In genomic region chr17:44384281-44384822, GRCh38 we compare ENCODE assay signal across 8 cellular contexts. TPM values are rescaled to one million over a fixed set of nuclear protein-coding genes. Genes with fewer than 3 reads are reported as not detected.
DNase-seq lines count a peak whose midpoint lies in the region; ATAC-seq, FAIRE-seq and TF ChIP-seq lines count a peak whose summit lies in the region.

No MANE protein-coding gene starts in this region.

- peak overlapping the region in 2 of 5 experiments; percentile 12 to 65 for H3K27ac Mint-ChIP-seq in brain

- no peak overlapping the region for H3K27ac ChIP-seq in heart left ventricle
- no peak overlapping the region for H3K27ac ChIP-seq in mesendoderm (ENCODE audit: low read depth, low read length)

- H3K23ac ChIP-seq in mesendoderm (ENCODE audit: low read length) = no peak overlapping the region

- H2BK5ac ChIP-seq in mesendoderm (ENCODE audit: low read length) = no peak overlapping the region

- H3K79me1 ChIP-seq in mesendoderm (ENCODE audit: low read length) = no peaks in the 10 kb centered on the region

- FAIRE-seq in urothelium cell line (lab: Jason Lieb, UNC) = peak; percentile 63

- intact Hi-C loops in heart left ventricle (cut with DNase I) = loop anchor here in 1 of 10 donors (10.0 kb wide), 1 partner anchor 60 kb away; no protein-coding TSS in a partner anchor
- intact Hi-C loops in left ventricle myocardium superior (cut with micrococcal nuclease) = no loop called here

- H3K4me1 Mint-ChIP-seq in brain = peaks cover 13% of the 10 kb centered on the region

- no peaks in the 10 kb centered on the region for H3K79me2 ChIP-seq in mesendoderm (ENCODE audit: control insufficient read depth, insufficient read depth, low read length)

- H3K9ac ChIP-seq in mesendoderm (ENCODE audit: low read length) = peak overlapping the region; percentile 66

- no peak overlapping the region for H3K4ac ChIP-seq in mesendoderm (ENCODE audit: low read depth, low read length)

- H3K4me2 ChIP-seq in mesendoderm (ENCODE audit: low read length) = peak overlapping the region; percentile 91

- H3K18ac ChIP-seq in mesendoderm (ENCODE audit: low read length) = no peak overlapping the region

- H3K36me3 ChIP-seq in heart left ventricle (no peaks in the 10 kb centered on the region), mesendoderm (ENCODE audit: control insufficient read depth, insufficient read depth, low read length) (no peaks in the 10 kb centered on the region), HAP-1 (replicated peaks) (no peaks in the 10 kb centered on the region)

- H3K4me3 Mint-ChIP-seq in brain = peak overlapping the region; percentile 39 to 84 (median 80)

- TF ChIP-seq CTCF in heart left ventricle (IDR thresholded peaks at IDR 0.05) (no peak), brain (conservative IDR thresholded peaks at IDR 0.05) (no peak), GM13977 (IDR thresholded peaks at IDR 0.05; ENCODE audit: extremely low read depth, insufficient read depth, missing control alignments) (no peak)

- peaks cover 0 to 21% (median 4%) of the 10 kb centered on the region in 9 donors for H3K27me3 ChIP-seq in heart left ventricle
- H3K27me3 ChIP-seq in mesendoderm (ENCODE audit: insufficient read depth, low read length, poor library complexity) = peaks cover 5% of the 10 kb centered on the region
- no peaks in the 10 kb centered on the region for H3K27me3 ChIP-seq in HAP-1 (ENCODE audit: low read depth)

- in situ Hi-C loops in GM13977 (cut with MboI; ENCODE audit: low pct_unique_long_range_greater_than_20kb, low sequenced_read_pairs, unreplicated experiment) = no loop called here
- in situ Hi-C loops in HAP-1 (cut with MboI; ENCODE audit: low sequenced_read_pairs) = no loop called here

- H3K9me3 Mint-ChIP-seq in brain = peaks cover 0 to 4% (median 0%) of the 10 kb centered on the region in 5 experiments

- H3K56ac ChIP-seq in mesendoderm (ENCODE audit: low read length) = peak overlapping the region; percentile 81

- no peak overlapping the region for H2BK15ac ChIP-seq in mesendoderm (replicated peaks; ENCODE audit: low read depth)

- H3K4me3 ChIP-seq in heart left ventricle = peak overlapping the region in 8 of 12 donors; percentile 53 to 63 (median 57)
- H3K4me3 ChIP-seq in mesendoderm (ENCODE audit: low read length) = no peak overlapping the region
- no peak overlapping the region for H3K4me3 ChIP-seq in HAP-1

- H3K4me1 ChIP-seq in heart left ventricle (peaks cover 0 to 19% (median 13%) of the 10 kb centered on the region in 12 donors), mesendoderm (ENCODE audit: control insufficient read depth, low read depth, low read length) (no peaks in the 10 kb centered on the region), HAP-1 (peaks cover 7% of the 10 kb centered on the region)

- no peak for TF ChIP-seq POLR2A in heart left ventricle (IDR thresholded peaks at IDR 0.05)

- H3K36me3 Mint-ChIP-seq in brain = peaks cover under 1% of the 10 kb centered on the region

- ATAC-seq in heart left ventricle (no peak), left ventricle myocardium superior (no peak)

- no peak overlapping the region for H4K8ac ChIP-seq in mesendoderm (ENCODE audit: low read depth, low read length)

- H3K27me3 Mint-ChIP-seq in brain = peaks cover 17% of the 10 kb centered on the region

- H4K5ac ChIP-seq in mesendoderm (ENCODE audit: low read length) = no peak overlapping the region

- H2BK120ac ChIP-seq in mesendoderm (ENCODE audit: low read depth, low read length) = no peak overlapping the region

- 13 to 18% (median 17%) methylated on average over 18 to 29 of the region's 29 CpGs for WGBS in heart left ventricle, 4 donors
- no CpG with 5 or more reads among the region's 29 CpGs for WGBS in mesendoderm (ENCODE audit: extremely low coverage, insufficient coverage, low lambda C conversion rate)

- no peaks in the 10 kb centered on the region for H3K9me3 ChIP-seq in heart left ventricle
- H3K9me3 ChIP-seq in HAP-1 = no peaks in the 10 kb centered on the region

- no peak for DNase-seq in heart left ventricle
- DNase-seq in left ventricle myocardium superior = no peak
- no peak for DNase-seq in mesendoderm
- DNase-seq in urothelium cell line (ENCODE audit: low spot score) = no peak
- no peak for DNase-seq in GM13977 (ENCODE audit: low spot score)
- no peak for DNase-seq in HAP-1 (ENCODE audit: low spot score in 2 of 2)
- no peak for DNase-seq in NCI-H1105 treated with DMSO at 0.1 percent for 48 hours (lab: John Stamatoyannopoulos, UW)

- H2AK5ac ChIP-seq in mesendoderm (ENCODE audit: low read length) = no peak overlapping the region

RNA-seq across cellular contexts. Expression of gene ITGA2B, which starts 5.1 kb away (rescaled TPM):
- total RNA-seq in heart left ventricle (1 to 10 TPM in 2 of 9 donors, under 1 TPM in 7; 0.16 to 1.8 (median 0.37) TPM), left ventricle myocardium superior (0.72 TPM)
- polyA plus RNA-seq in heart left ventricle (under 1 TPM; 0.22 to 0.34 TPM), brain (ENCODE audit: insufficient read depth, low read depth, low replicate concordance) (0.97 TPM)
- 1.3 TPM for polyA plus RNA-seq in mesendoderm (2013, experiment 1 of 2)
- 1.7 TPM for polyA plus RNA-seq in mesendoderm (2013, experiment 2 of 2)

RNA-seq across cellular contexts. Expression of gene FAM171A2, which starts 20.7 kb away (rescaled TPM):
- total RNA-seq in heart left ventricle (1 to 10 TPM in 3 of 9 donors, under 1 TPM in 6; 0.40 to 2.1 (median 0.87) TPM), left ventricle myocardium superior (0.72 TPM)
- polyA plus RNA-seq in heart left ventricle (under 1 TPM; 0.42 to 0.51 TPM), brain (ENCODE audit: insufficient read depth, low read depth, low replicate concordance) (62.5 TPM)
- polyA plus RNA-seq in mesendoderm (2013, experiment 1 of 2) = 6.5 TPM
- polyA plus RNA-seq in mesendoderm (2013, experiment 2 of 2) = 6.4 TPM

RNA-seq across cellular contexts. Expression of gene GRN, which starts 39.2 kb away (rescaled TPM):
- total RNA-seq in heart left ventricle (100 to 1,000 TPM in 8 of 9 donors, 10 to 100 TPM in 1; 94.8 to 451 (median 196) TPM), left ventricle myocardium superior (156 TPM)
- polyA plus RNA-seq in heart left ventricle (100 to 1,000 TPM in 1 of 2 donors, 10 to 100 TPM in 1; 44.6 to 105 TPM), brain (ENCODE audit: insufficient read depth, low read depth, low replicate concordance) (164 TPM)
- 84.9 TPM for polyA plus RNA-seq in mesendoderm (2013, experiment 1 of 2)
- polyA plus RNA-seq in mesendoderm (2013, experiment 2 of 2) = 83.1 TPM

RNA-seq across cellular contexts. Expression of gene SLC25A39, which starts 59.7 kb away (rescaled TPM):
- 10 to 100 TPM; 37.2 to 78.5 (median 49.7) TPM for total RNA-seq in heart left ventricle
- 10 to 100 TPM; 60.2 to 96.0 TPM for polyA plus RNA-seq in heart left ventricle
- 52.3 TPM for total RNA-seq in left ventricle myocardium superior
- 153 TPM for polyA plus RNA-seq in brain (ENCODE audit: insufficient read depth, low read depth, low replicate concordance)
- 155 TPM for polyA plus RNA-seq in mesendoderm (2013, experiment 1 of 2)
- polyA plus RNA-seq in mesendoderm (2013, experiment 2 of 2) = 156 TPM

Comparison
In these comparisons a context has a peak if more than half of its experiments do, and no peak if none do; other contexts are left out.
1. H3K4me3 ChIP-seq: peak in heart left ventricle (8 of 12); none in mesendoderm (single experiment) and HAP-1 (single experiment).